ENCODE assay signal across 1 cellular context in genomic region chr19:30920238-30920637, GRCh38.
TF ChIP-seq lines count a peak whose summit lies in the region.

No MANE protein-coding gene starts in this region.

TF ChIP-seq in K562, 482 proteins besides CTCF, POLR2A, EP300 and RAD21 (continued from another document):
- TF ChIP-seq AFF1 (IDR thresholded peaks at IDR 0.05; ENCODE audit: low read depth in 1 of 2, partially characterized antibody in 2 of 2): no peak
- no peak for TF ChIP-seq POLR2AphosphoS2 (IDR thresholded peaks at IDR 0.05; ENCODE audit: low read length)
- no peak for TF ChIP-seq NONO (IDR thresholded peaks at IDR 0.05; ENCODE audit: low read depth in 2 of 2, low read length in 1 of 2)
- TF ChIP-seq, protein P1, sequence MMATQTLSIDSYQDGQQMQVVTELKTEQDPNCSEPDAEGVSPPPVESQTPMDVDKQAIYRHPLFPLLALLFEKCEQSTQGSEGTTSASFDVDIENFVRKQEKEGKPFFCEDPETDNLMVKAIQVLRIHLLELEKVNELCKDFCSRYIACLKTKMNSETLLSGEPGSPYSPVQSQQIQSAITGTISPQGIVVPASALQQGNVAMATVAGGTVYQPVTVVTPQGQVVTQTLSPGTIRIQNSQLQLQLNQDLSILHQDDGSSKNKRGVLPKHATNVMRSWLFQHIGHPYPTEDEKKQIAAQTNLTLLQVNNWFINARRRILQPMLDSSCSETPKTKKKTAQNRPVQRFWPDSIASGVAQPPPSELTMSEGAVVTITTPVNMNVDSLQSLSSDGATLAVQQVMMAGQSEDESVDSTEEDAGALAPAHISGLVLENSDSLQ (IDR thresholded peaks at IDR 0.05): peak; percentile 61
- no peak for TF ChIP-seq RERE (CRISPR knock-in tag; IDR thresholded peaks at IDR 0.05; ENCODE audit: borderline replicate concordance)
- no peak for TF ChIP-seq IRF1 (CRISPR knock-in tag; IDR thresholded peaks at IDR 0.05; ENCODE audit: borderline replicate concordance)
- TF ChIP-seq KLF13 (tag; IDR thresholded peaks at IDR 0.05; ENCODE audit: borderline replicate concordance, low read depth): no peak
- TF ChIP-seq MEIS2 (IDR thresholded peaks at IDR 0.05; ENCODE audit: partially characterized antibody): peak; percentile 37
- peak; percentile 68 for TF ChIP-seq FOSL1 (tag; conservative IDR thresholded peaks at IDR 0.05)
- no peak for TF ChIP-seq EP400 (IDR thresholded peaks at IDR 0.05)
- TF ChIP-seq, protein P2, sequence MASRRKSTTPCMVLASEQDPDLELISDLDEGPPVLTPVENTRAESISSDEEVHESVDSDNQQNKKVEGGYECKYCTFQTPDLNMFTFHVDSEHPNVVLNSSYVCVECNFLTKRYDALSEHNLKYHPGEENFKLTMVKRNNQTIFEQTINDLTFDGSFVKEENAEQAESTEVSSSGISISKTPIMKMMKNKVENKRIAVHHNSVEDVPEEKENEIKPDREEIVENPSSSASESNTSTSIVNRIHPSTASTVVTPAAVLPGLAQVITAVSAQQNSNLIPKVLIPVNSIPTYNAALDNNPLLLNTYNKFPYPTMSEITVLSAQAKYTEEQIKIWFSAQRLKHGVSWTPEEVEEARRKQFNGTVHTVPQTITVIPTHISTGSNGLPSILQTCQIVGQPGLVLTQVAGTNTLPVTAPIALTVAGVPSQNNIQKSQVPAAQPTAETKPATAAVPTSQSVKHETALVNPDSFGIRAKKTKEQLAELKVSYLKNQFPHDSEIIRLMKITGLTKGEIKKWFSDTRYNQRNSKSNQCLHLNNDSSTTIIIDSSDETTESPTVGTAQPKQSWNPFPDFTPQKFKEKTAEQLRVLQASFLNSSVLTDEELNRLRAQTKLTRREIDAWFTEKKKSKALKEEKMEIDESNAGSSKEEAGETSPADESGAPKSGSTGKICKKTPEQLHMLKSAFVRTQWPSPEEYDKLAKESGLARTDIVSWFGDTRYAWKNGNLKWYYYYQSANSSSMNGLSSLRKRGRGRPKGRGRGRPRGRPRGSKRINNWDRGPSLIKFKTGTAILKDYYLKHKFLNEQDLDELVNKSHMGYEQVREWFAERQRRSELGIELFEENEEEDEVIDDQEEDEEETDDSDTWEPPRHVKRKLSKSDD (conservative IDR thresholded peaks at IDR 0.05; ENCODE audit: low read length): no peak
- TF ChIP-seq TCF3 (CRISPR knock-in tag; IDR thresholded peaks at IDR 0.05): peak; percentile 19; the same call in 1 of the 2 replicates
- TF ChIP-seq MAFF (IDR thresholded peaks at IDR 0.05; ENCODE audit: low read length): no peak
- TF ChIP-seq ZKSCAN1 (IDR thresholded peaks at IDR 0.05; ENCODE audit: low read depth, low read length): no peak
- TF ChIP-seq CEBPB (tag; IDR thresholded peaks at IDR 0.05): no peak
- no peak for TF ChIP-seq ZFX (CRISPR knock-in tag; IDR thresholded peaks at IDR 0.05)
- no peak for TF ChIP-seq SNIP1 (IDR thresholded peaks at IDR 0.05; ENCODE audit: low read depth)
TF ChIP-seq in K562: peak in this region for 4.
